ENCODE assay signal across 9 cellular contexts in the genomic region with DNA sequence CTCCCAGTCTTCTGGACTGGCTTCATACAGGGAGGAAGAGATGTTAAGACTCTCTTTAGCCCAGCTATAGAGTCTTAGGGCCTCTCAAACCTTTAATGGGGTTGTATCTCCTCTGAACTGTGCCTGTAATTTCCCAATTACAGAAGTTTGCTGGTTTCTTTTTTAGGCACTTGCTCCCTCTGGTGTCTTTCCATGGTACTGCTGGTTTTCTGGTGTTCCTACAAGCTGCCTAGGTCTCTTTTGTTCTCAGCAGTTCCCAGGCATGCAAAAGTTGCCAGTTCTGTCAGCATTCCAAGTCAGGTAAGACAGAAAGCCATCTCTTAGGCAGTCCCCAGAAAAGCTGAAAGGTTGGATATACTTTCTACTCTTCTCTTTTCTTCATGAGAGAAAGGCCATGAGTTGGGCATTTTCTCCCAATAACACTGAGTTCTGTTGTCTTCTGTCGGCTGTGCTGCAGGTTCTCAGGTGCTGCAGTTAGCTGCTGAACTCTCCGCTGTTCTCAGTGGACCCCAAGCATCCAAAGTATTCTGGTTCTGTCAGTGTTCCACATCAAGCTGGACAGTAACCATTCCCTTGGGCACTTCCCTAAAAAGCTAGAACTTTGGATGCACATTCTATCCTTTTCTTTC. TPM values are rescaled to one million over a fixed set of nuclear protein-coding genes. Genes with fewer than 3 reads are reported as not detected.
DNase-seq lines count a peak whose midpoint lies in the region; ATAC-seq and TF ChIP-seq lines count a peak whose summit lies in the region.
"Had no signal": no experiment of that assay in that cellular context is flagged by ENCODE, and none has a peak within 500 bp of the region (broad histone marks: within the 10 kb centered on the region; RNA-seq: fewer than 3 reads in every experiment).

No MANE protein-coding gene starts in this region.

- H3K4me3 ChIP-seq in PC-9 = no peak overlapping the region
- H3K4me3 ChIP-seq: BLaER1 treated with 17β-estradiol and CSF1 and Interleukin-3, amounts not matched to agents 10 nM and 100 nM had no signal

- POLR2A ChIA-PET in PC-9 (lab: Charles Lee; ENCODE audit: unreplicated experiment) = no interaction called here

- H3K4me1 ChIP-seq in PC-9 (replicated peaks; ENCODE audit: insufficient read depth) = no peaks in the 10 kb centered on the region

- peaks cover 16% of the 10 kb centered on the region for H3K9me3 Mint-ChIP-seq in activated naive CD8-positive, alpha-beta T cell treated with anti-CD3 and anti-CD28 coated beads, Interleukin-2, amount 50 U/mL, for 24 hours

- intact Hi-C loops in PC-9 (cut with micrococcal nuclease; ENCODE audit: unreplicated experiment) = loop anchor here (1.0 to 5.0 kb wide), 3 partner anchors 46 to 433 kb away; no protein-coding TSS in a partner anchor

- no peak overlapping the region for H3K27ac ChIP-seq in PC-9
- H3K27ac ChIP-seq: BLaER1 treated with 17β-estradiol and CSF1 and Interleukin-3, amounts not matched to agents 10 nM and 100 nM had no signal

- peaks cover 5% of the 10 kb centered on the region; the same call in 1 of the 2 replicates for H3K9me2 ChIP-seq in PC-9 (ENCODE audit: insufficient read depth)

- peak; percentile 33 for ATAC-seq in activated naive CD8-positive, alpha-beta T cell treated with anti-CD3 and anti-CD28 coated beads, Interleukin-2, amount 50 U/mL, for 24 hours
- ATAC-seq in HG03432 (IDR thresholded peaks at IDR 0.05; ENCODE audit: unreplicated experiment) = no peak

- H3K36me3 Mint-ChIP-seq in activated naive CD8-positive, alpha-beta T cell treated with anti-CD3 and anti-CD28 coated beads, Interleukin-2, amount 50 U/mL, for 24 hours (ENCODE audit: low read depth) = peaks cover 25% of the 10 kb centered on the region

- H3K4me2 ChIP-seq in PC-9 = no peak overlapping the region
- H3K4me2 ChIP-seq: BLaER1 treated with 17β-estradiol and CSF1 and Interleukin-3, amounts not matched to agents 10 nM and 100 nM had no signal

- CTCF ChIA-PET in PC-9 (lab: Charles Lee) = interaction anchor here (0.6 to 1.2 kb wide), 4 partner anchors 10 to 278 kb away, joined by 4 to 5 read pairs (median 5); a partner anchor contains a TSS

- H3K27me3 ChIP-seq in PC-9 (ENCODE audit: insufficient read depth, low read depth) = no peaks in the 10 kb centered on the region
- H3K27me3 ChIP-seq: BLaER1 treated with 17β-estradiol and CSF1 and Interleukin-3, amounts not matched to agents 10 nM and 100 nM had no signal

- H3K79me2 ChIP-seq in PC-9 (ENCODE audit: low read depth) = no peaks in the 10 kb centered on the region

- H2AFZ ChIP-seq in PC-9 = no peak overlapping the region

- BruUV-seq in PC-9 (replicated peaks; lab: Mats Ljungman, UMichigan) = no TSS peak

- peak; percentile 35 for DNase-seq in NCI-H2227 (lab: John Stamatoyannopoulos, UW; ENCODE audit: unreplicated experiment)
- no peak for DNase-seq in NCI-H2227 treated with DMSO at 0.1 percent for 48 hours (lab: John Stamatoyannopoulos, UW)
- DNase-seq in HK-2 (ENCODE audit: unreplicated experiment) = peak; percentile 58
- DNase-seq in PC-9 = peak; percentile 69 to 74
- peak; percentile 41 for DNase-seq in activated naive CD8-positive, alpha-beta T cell treated with anti-CD3 and anti-CD28 coated beads, Interleukin-2, amount 50 U/mL, for 24 hours
- peak; percentile 80 for DNase-seq in islet precursor cell
- peak; percentile 12 to 18 (median 13) for DNase-seq in stimulated activated CD4-positive, alpha-beta T cell treated with anti-CD3 and anti-CD28 coated beads, TNF-alpha, amount 100 ng/mL, for 24 hours (ENCODE audit: low read depth in 3 of 3)

- no peaks in the 10 kb centered on the region for H3F3A ChIP-seq in PC-9 (ENCODE audit: insufficient read depth, low read depth)

- H3K9me3 ChIP-seq in PC-9 (ENCODE audit: insufficient read depth, low read depth) = peaks cover 31% of the 10 kb centered on the region

- H3K4me3 Mint-ChIP-seq in activated naive CD8-positive, alpha-beta T cell treated with anti-CD3 and anti-CD28 coated beads, Interleukin-2, amount 50 U/mL, for 24 hours = no peak overlapping the region

- no peaks in the 10 kb centered on the region for H4K20me1 ChIP-seq in PC-9 (ENCODE audit: insufficient read depth)
- H4K20me1 ChIP-seq: BLaER1 treated with 17β-estradiol and CSF1 and Interleukin-3, amounts not matched to agents 10 nM and 100 nM had no signal

- no peaks in the 10 kb centered on the region for H3K27me3 Mint-ChIP-seq in activated naive CD8-positive, alpha-beta T cell treated with anti-CD3 and anti-CD28 coated beads, Interleukin-2, amount 50 U/mL, for 24 hours

- peaks cover 9% of the 10 kb centered on the region; the same call in 1 of the 2 replicates for H3K36me3 ChIP-seq in PC-9 (ENCODE audit: low read depth)
- H3K36me3 ChIP-seq: BLaER1 treated with 17β-estradiol and CSF1 and Interleukin-3, amounts not matched to agents 10 nM and 100 nM had no signal

- no peaks in the 10 kb centered on the region for H3K4me1 Mint-ChIP-seq in activated naive CD8-positive, alpha-beta T cell treated with anti-CD3 and anti-CD28 coated beads, Interleukin-2, amount 50 U/mL, for 24 hours

- no peak overlapping the region for H3K27ac Mint-ChIP-seq in activated naive CD8-positive, alpha-beta T cell treated with anti-CD3 and anti-CD28 coated beads, Interleukin-2, amount 50 U/mL, for 24 hours

- TF ChIP-seq CTCF in PC-9 (conservative IDR thresholded peaks at IDR 0.05) = peak; percentile 94

RNA-seq across cellular contexts. Expression of a gene that starts 54.4 kb away (rescaled TPM):
- 8.4 and 8.8 TPM in 2 replicates for total RNA-seq in PC-9 (2021)

RNA-seq across cellular contexts. Expression of a gene that starts 54.7 kb away (rescaled TPM):
- 42.2 and 65.5 TPM in 2 replicates for total RNA-seq in PC-9 (2021)
